8 cellular contexts compared by ENCODE assay signal in genomic region chr15:32536507-32537172, GRCh38. TPM values are rescaled to one million over a fixed set of nuclear protein-coding genes. Genes with fewer than 3 reads are reported as not detected.
DNase-seq lines count a peak whose midpoint lies in the region; ATAC-seq and TF ChIP-seq lines count a peak whose summit lies in the region.
"Not testable (repeated sequence)": the region's sequence is repeated elsewhere in the genome, so short reads cannot be mapped to it uniquely, and the experiment has no call there.

No MANE protein-coding gene starts in this region.

- not testable (repeated sequence) for H3K36me3 ChIP-seq in OCI-LY1 (ENCODE audit: insufficient read depth, low read length); endocrine pancreas (ENCODE audit: control insufficient read depth, insufficient read depth, low read length); lower lobe of right lung; spleen; uterus

- WGBS in spleen, 5 donors = 0 to 11% (median 0%) methylated on average over 1 to 29 of the region's 61 CpGs

- not testable (repeated sequence) for TF ChIP-seq CTCF in OCI-LY1 (IDR thresholded peaks at IDR 0.05; ENCODE audit: low read length); lower lobe of right lung (IDR thresholded peaks at IDR 0.05); spleen (IDR thresholded peaks at IDR 0.05 in 8 of 11, conservative IDR thresholded peaks at IDR 0.05 in 3 of 11); uterus (IDR thresholded peaks at IDR 0.05)

- TF ChIP-seq POLR2A in spleen (IDR thresholded peaks at IDR 0.05) = not testable (repeated sequence)
- peak in 1 of 2 donors; percentile 52 for TF ChIP-seq POLR2A in uterus (IDR thresholded peaks at IDR 0.05)

- H3K4me3 ChIP-seq in OCI-LY1 (ENCODE audit: low read depth, low read length, poor library complexity, severe bottlenecking) = peak overlapping the region; percentile 61
- peak overlapping the region; percentile 56 for H3K4me3 ChIP-seq in endocrine pancreas (ENCODE audit: control insufficient read depth, insufficient read depth, low read length)
- peak overlapping the region; percentile 59 for H3K4me3 ChIP-seq in lower lobe of right lung
- H3K4me3 ChIP-seq in spleen = peak overlapping the region; percentile 33 to 65 (median 44)
- H3K4me3 ChIP-seq in uterus = peak overlapping the region; percentile 59 to 73

- H3F3A ChIP-seq in OCI-LY1 (ENCODE audit: insufficient read depth, low read length) = not testable (repeated sequence)

- H3K9me2 ChIP-seq in OCI-LY1 (ENCODE audit: low read depth, low read length) = not testable (repeated sequence)

- intact Hi-C loops in lower lobe of right lung (cut with DNase I); spleen (cut with DNase I; ENCODE audit: low total_unique reads); uterus (cut with DNase I; ENCODE audit: low total_unique reads): not testable (repeated sequence)

- not testable (repeated sequence) for H4K20me1 ChIP-seq in OCI-LY1 (ENCODE audit: insufficient read depth, low read length)

- DNase-seq in activated T-cell treated with anti-CD3 and anti-CD28 coated beads for 4 hours (peak; percentile 12), lower lobe of right lung (peak; percentile 73), spleen (peak; percentile 94), uterus (peak; percentile 20 to 21)

- H3K27ac ChIP-seq in OCI-LY1 (ENCODE audit: low read depth, low read length, poor library complexity, severe bottlenecking) = not testable (repeated sequence)
- H3K27ac ChIP-seq in lower lobe of right lung (peak overlapping the region; percentile 84), spleen (peak overlapping the region; percentile 57 to 89 (median 86)), uterus (peak overlapping the region; percentile 83)

- not testable (repeated sequence) for H3K4me1 ChIP-seq in OCI-LY1 (ENCODE audit: insufficient read depth, low read length, severe bottlenecking); endocrine pancreas (ENCODE audit: control insufficient read depth, insufficient read depth, low read length); lower lobe of right lung; spleen; uterus

- H3K9me3 ChIP-seq in OCI-LY1 (ENCODE audit: low read length); endocrine pancreas (ENCODE audit: control insufficient read depth, low read length); lower lobe of right lung; spleen; uterus: not testable (repeated sequence)

- ATAC-seq in GM18907 (IDR thresholded peaks at IDR 0.05; ENCODE audit: unreplicated experiment) = peak; percentile 91
- peak; percentile 88 for ATAC-seq in HG02885 (IDR thresholded peaks at IDR 0.05; ENCODE audit: poor library complexity, unreplicated experiment)
- peak; percentile 100 for ATAC-seq in lower lobe of right lung

- not testable (repeated sequence) for H2AFZ ChIP-seq in OCI-LY1 (ENCODE audit: low read length)

- H3K4me2 ChIP-seq in OCI-LY1 (ENCODE audit: low read length) = peak overlapping the region; percentile 49; the same call in 1 of the 2 replicates

- H3K79me2 ChIP-seq in OCI-LY1 (ENCODE audit: insufficient read depth, low read length) = not testable (repeated sequence)

- H3K27me3 ChIP-seq in OCI-LY1 (ENCODE audit: insufficient read depth, low read length); endocrine pancreas (ENCODE audit: control insufficient read depth, insufficient read depth, low read length); lower lobe of right lung (ENCODE audit: low read depth); spleen (replicated peaks in 1 of 7); uterus: not testable (repeated sequence)

- H3K9ac ChIP-seq in OCI-LY1 (ENCODE audit: low read length) (peak overlapping the region; percentile 53; the same call in 1 of the 2 replicates), endocrine pancreas (ENCODE audit: control insufficient read depth, insufficient read depth, low read length) (peak overlapping the region; percentile 51)

RNA-seq across cellular contexts. Expression of gene GOLGA8N, which starts 56.6 kb away (rescaled TPM):
- total RNA-seq in lower lobe of right lung (14.3 TPM), spleen (10 to 100 TPM; 10.3 to 25.8 (median 14.0) TPM), uterus (10 to 100 TPM in 2 of 4 donors, 1 to 10 TPM in 2; 3.8 to 22.0 (median 13.9) TPM)
- 10 to 100 TPM in 1 of 3 donors, 1 to 10 TPM in 2; 3.7 to 13.4 (median 6.8) TPM for polyA plus RNA-seq in spleen

Comparison
In these comparisons a context has a peak if more than half of its experiments do, and no peak if none do; other contexts are left out.
1. DNase-seq: peak in every context shown above with its lines; median percentile 94 in spleen; 73 in lower lobe of right lung; 20 in uterus; 12 in activated T-cell treated with anti-CD3 and anti-CD28 coated beads for 4 hours.